Comparison of ENCODE assay signal across 17 cellular contexts in genomic region chr11:57473208-57473930, GRCh38. TPM values are rescaled to one million over a fixed set of nuclear protein-coding genes. Genes with fewer than 3 reads are reported as not detected.
A peak's percentile ranks its signal among the peaks of the same experiment; 100 is the strongest.
DNase-seq lines count a peak whose midpoint lies in the region; ATAC-seq and TF ChIP-seq lines count a peak whose summit lies in the region.
"Had no signal": no experiment of that assay in that cellular context is flagged by ENCODE, and none has a peak within 500 bp of the region (broad histone marks: within the 10 kb centered on the region; RNA-seq: fewer than 3 reads in every experiment).

No MANE protein-coding gene starts in this region.

- POLR2A ChIA-PET in A673 (lab: Charles Lee; ENCODE audit: low non-redundant PET): no interaction called here
- POLR2A ChIA-PET in CD4-positive, alpha-beta T cell (lab: Charles Lee): interaction anchor here (1.4 to 2.2 kb wide), 4 partner anchors 14 to 33 kb away, joined by 3 to 10 read pairs (median 7); partner anchors contain the start of gene RTN4RL2

- no peak overlapping the region for H3K27ac ChIP-seq in A673 (ENCODE audit: low read depth, low read length, poor library complexity, severe bottlenecking)
- no peak overlapping the region for H3K27ac ChIP-seq in CD4-positive, alpha-beta T cell (ENCODE audit: low read depth, low read length)
- H3K27ac ChIP-seq: gastroesophageal sphincter, SK-N-MC had no signal

- H3K9me3 ChIP-seq in A673 (ENCODE audit: low read depth, low read length, poor library complexity, severe bottlenecking): no peaks in the 10 kb centered on the region
- H3K9me3 ChIP-seq in CD4-positive, alpha-beta T cell (ENCODE audit: control insufficient read depth, low read length): no peaks in the 10 kb centered on the region
- H3K9me3 ChIP-seq: gastroesophageal sphincter, MG63 had no signal

- peak overlapping the region; percentile 49 for H3K4me3 Mint-ChIP-seq in CD4-positive, alpha-beta T cell
- peak overlapping the region; percentile 67 for H3K4me3 Mint-ChIP-seq in central memory CD8-positive, alpha-beta T cell
- H3K4me3 Mint-ChIP-seq: WTC11 had no signal

- no TSS peak for BruUV-seq in A673 (replicated peaks; lab: Mats Ljungman, UMichigan)

- peaks cover 33% of the 10 kb centered on the region for H3K4me1 Mint-ChIP-seq in CD4-positive, alpha-beta T cell (ENCODE audit: low read depth)
- H3K4me1 Mint-ChIP-seq in central memory CD8-positive, alpha-beta T cell: peaks cover 32% of the 10 kb centered on the region

- H3K36me3 Mint-ChIP-seq in CD4-positive, alpha-beta T cell (ENCODE audit: low read depth): no peaks in the 10 kb centered on the region
- peaks cover 4% of the 10 kb centered on the region for H3K36me3 Mint-ChIP-seq in central memory CD8-positive, alpha-beta T cell (ENCODE audit: insufficient read depth)

- DNase-seq in A673 (ENCODE audit: low spot score) (peak; percentile 40), NOMO-1 treated with DMSO at 0.1 percent for 48 hours (lab: John Stamatoyannopoulos, UW; ENCODE audit: unreplicated experiment) (peak; percentile 79)
- no peak for DNase-seq in CD4-positive, alpha-beta T cell
- DNase-seq in central memory CD8-positive, alpha-beta T cell (ENCODE audit: low spot score in 2 of 2): no peak
- no peak for DNase-seq in stimulated activated naive CD4-positive, alpha-beta T cell (lab: John Stamatoyannopoulos, UW)
- no peak for DNase-seq in activated T-cell treated with anti-CD3 and anti-CD28 coated beads, Interleukin-2, amount 50 U/mL, for 48 hours
- no peak for DNase-seq in stimulated activated naive CD4-positive, alpha-beta T cell treated with Interleukin-2 at 50 U/mL for 16 hours (lab: John Stamatoyannopoulos, UW)
- DNase-seq: activated CD8-positive, alpha-beta memory T cell treated with anti-CD3 and anti-CD28 coated beads, Interleukin-2, amount 50 U/mL, for 4 hours; central memory CD4-positive, alpha-beta T cell; NCI-H2171 treated with DMSO at 0.1 percent for 48 hours; stimulated activated CD4-positive, alpha-beta T cell treated with anti-CD3 and anti-CD28 coated beads, Interleukin-2, amount 100 ng/mL, for 48 hours had no signal

- H3K4me1 ChIP-seq in A673 (ENCODE audit: insufficient read depth, low read length, poor library complexity, severe bottlenecking): peaks cover 24% of the 10 kb centered on the region

- no peak for TF ChIP-seq CTCF in A673 (conservative IDR thresholded peaks at IDR 0.05; ENCODE audit: low read depth, low read length)
- TF ChIP-seq CTCF in CD4-positive, alpha-beta T cell (IDR thresholded peaks at IDR 0.05): no peak

- peaks cover 4% of the 10 kb centered on the region for H3K27me3 Mint-ChIP-seq in CD4-positive, alpha-beta T cell
- H3K27me3 Mint-ChIP-seq in central memory CD8-positive, alpha-beta T cell: no peaks in the 10 kb centered on the region

- H3K36me3 ChIP-seq in A673 (ENCODE audit: insufficient read depth, low read length, poor library complexity, severe bottlenecking): no peaks in the 10 kb centered on the region
- H3K36me3 ChIP-seq: gastroesophageal sphincter, MG63 had no signal

- no peak overlapping the region for H3K4me3 ChIP-seq in A673 (ENCODE audit: low read depth, low read length, poor library complexity, severe bottlenecking)
- H3K4me3 ChIP-seq: gastroesophageal sphincter, MG63, SK-N-MC had no signal

- ATAC-seq in CD4-positive, alpha-beta T cell (ENCODE audit: poor library complexity): no peak
- ATAC-seq in central memory CD8-positive, alpha-beta T cell (replicated peaks; ENCODE audit: extremely low read depth, poor library complexity, severe bottlenecking): no peak
- ATAC-seq in GM19395 (IDR thresholded peaks at IDR 0.05; ENCODE audit: unreplicated experiment): no peak
- ATAC-seq: gastroesophageal sphincter, sciatic nerve had no signal

- intact Hi-C loops in A673 (cut with micrococcal nuclease; ENCODE audit: unreplicated experiment): no loop called here
- intact Hi-C loops in CD4-positive, alpha-beta T cell (cut with DNase I, micrococcal nuclease): no loop called here

- H3K27ac Mint-ChIP-seq in CD4-positive, alpha-beta T cell: peak overlapping the region; percentile 21
- H3K27ac Mint-ChIP-seq in central memory CD8-positive, alpha-beta T cell (ENCODE audit: low read depth): peak overlapping the region; percentile 73
- H3K27ac Mint-ChIP-seq: WTC11 had no signal

- no peaks in the 10 kb centered on the region for H3K9me3 Mint-ChIP-seq in CD4-positive, alpha-beta T cell
- no peaks in the 10 kb centered on the region for H3K9me3 Mint-ChIP-seq in central memory CD8-positive, alpha-beta T cell
- H3K9me3 Mint-ChIP-seq: WTC11 had no signal

- CTCF ChIA-PET in A673 (lab: Charles Lee): interaction anchor here (1.1 kb wide), 2 partner anchors 13 to 16 kb away, joined by 3 to 6 read pairs; partner anchors contain the start of gene RTN4RL2
- CTCF ChIA-PET in CD4-positive, alpha-beta T cell (lab: Charles Lee): interaction anchor here (1.0 to 1.8 kb wide), 3 partner anchors 15 to 53 kb away, joined by 4 to 8 read pairs (median 4); no protein-coding TSS in a partner anchor

- H3K27me3 ChIP-seq in A673 (replicated peaks; ENCODE audit: insufficient read depth, low read depth, low read length, poor library complexity): peaks cover 4% of the 10 kb centered on the region
- H3K27me3 ChIP-seq in CD4-positive, alpha-beta T cell (ENCODE audit: control insufficient read depth, insufficient read depth, low read length): no peaks in the 10 kb centered on the region
- H3K27me3 ChIP-seq: MG63 had no signal

RNA-seq across cellular contexts. Expression of gene RTN4RL2, which starts 13.0 kb away (rescaled TPM):
- 5.2 and 7.0 TPM in 2 replicates for total RNA-seq in A673 (2021)
- under 1 TPM; 0.17 to 0.19 TPM for total RNA-seq in CD4-positive, alpha-beta T cell

RNA-seq across cellular contexts. Expression of gene SLC43A1, which starts 42.1 kb away (rescaled TPM):
- 18.4 and 20.5 TPM in 2 replicates for total RNA-seq in A673 (2021)
- 1 to 10 TPM; 3.1 to 4.2 TPM for total RNA-seq in CD4-positive, alpha-beta T cell

RNA-seq across cellular contexts. Expression of gene SLC43A3, which starts 46.4 kb away (rescaled TPM):
- total RNA-seq in A673 (2021): 89.1 and 142 TPM in 2 replicates
- total RNA-seq in CD4-positive, alpha-beta T cell: 1 to 10 TPM; 6.9 to 7.3 TPM

RNA-seq across cellular contexts. Expression of gene TIMM10, which starts 57.2 kb away (rescaled TPM):
- total RNA-seq in A673 (2021): 165 and 176 TPM in 2 replicates
- total RNA-seq in CD4-positive, alpha-beta T cell: 10 to 100 TPM; 28.0 TPM

Comparison
In these comparisons a context has a peak if more than half of its experiments do, and no peak if none do; other contexts are left out.
1. DNase-seq: peak in A673 (single experiment) and NOMO-1 treated with DMSO at 0.1 percent for 48 hours (single experiment); none in CD4-positive, alpha-beta T cell (0 of 10), central memory CD8-positive, alpha-beta T cell (0 of 2), stimulated activated naive CD4-positive, alpha-beta T cell (0 of 6), activated T-cell treated with anti-CD3 and anti-CD28 coated beads, Interleukin-2, amount 50 U/mL, for 48 hours (0 of 2) and stimulated activated naive CD4-positive, alpha-beta T cell treated with Interleukin-2 at 50 U/mL for 16 hours (single experiment).
2. RNA of gene SLC43A3, which starts 46.4 kb away (total RNA-seq): 89.1 to 142 TPM in A673; 6.9 to 7.3 TPM in CD4-positive, alpha-beta T cell; every median in the first group is over 10 times any median in the second.